29 cellular contexts compared by ENCODE assay signal in the genomic region with DNA sequence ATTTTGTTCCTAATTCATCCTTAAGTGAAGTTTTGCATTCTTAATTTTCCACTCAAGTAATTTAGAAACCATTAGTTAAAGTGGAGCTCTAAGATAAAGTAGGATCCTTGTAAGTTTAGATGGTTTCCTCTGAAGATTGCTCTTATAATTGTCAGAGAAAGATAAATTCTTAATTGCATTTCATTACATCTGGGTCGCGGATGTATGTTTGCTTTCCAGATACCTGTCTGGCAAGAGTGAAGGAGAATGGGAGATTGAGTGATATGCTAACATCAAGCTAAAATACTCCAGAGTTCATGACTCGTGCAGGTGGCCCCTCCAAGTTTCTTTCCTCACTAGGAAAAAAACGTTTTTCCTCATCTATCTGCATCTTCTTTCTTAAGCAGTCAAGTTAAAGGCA.
"Had no signal": no experiment of that assay in that cellular context is flagged by ENCODE, and none has a peak within 500 bp of the region (broad histone marks: within the 10 kb centered on the region; RNA-seq: fewer than 3 reads in every experiment).

No MANE protein-coding gene starts in this region.

- H3K9me3 ChIP-seq: colonic mucosa, esophagus muscularis mucosa, esophagus squamous epithelium, gastrocnemius medialis, gastroesophageal sphincter, heart left ventricle, heart right ventricle had no signal

- H3K27me3 Mint-ChIP-seq: dendritic cell treated with granulocyte-macrophage colony-stimulating factor and Interleukin-4, amounts not matched to agents 40 ng/mL and 50 ng/mL, for 4 days; effector memory CD8-positive, alpha-beta T cell had no signal

- H3K4me2 ChIP-seq: hepatocyte had no signal

- H3K4me3 ChIP-seq: colonic mucosa, coronary artery, dorsolateral prefrontal cortex, esophagus muscularis mucosa, esophagus squamous epithelium, gastrocnemius medialis, gastroesophageal sphincter, heart left ventricle, heart right ventricle, hepatocyte had no signal

- H3K79me2 ChIP-seq: hepatocyte had no signal

- H2AFZ ChIP-seq: hepatocyte had no signal

- H3K9me3 Mint-ChIP-seq: dendritic cell treated with granulocyte-macrophage colony-stimulating factor and Interleukin-4, amounts not matched to agents 40 ng/mL and 50 ng/mL, for 4 days; endodermal cell had no signal

- H3K27me3 ChIP-seq: colonic mucosa, esophagus muscularis mucosa, foreskin keratinocyte, gastrocnemius medialis, heart right ventricle, hepatocyte had no signal

- FAIRE-seq: endometrium, endothelial cell of umbilical vein, frontal cortex had no signal

- H3K36me3 ChIP-seq: colonic mucosa, esophagus muscularis mucosa, esophagus squamous epithelium, gastrocnemius medialis, gastroesophageal sphincter, heart left ventricle, heart right ventricle had no signal

- ATAC-seq: effector memory CD8-positive, alpha-beta T cell; esophagus mucosa; foreskin keratinocyte; gastrocnemius medialis; gastroesophageal sphincter; heart left ventricle; heart right ventricle had no signal

- H3K4me1 ChIP-seq: colonic mucosa, esophagus muscularis mucosa, esophagus squamous epithelium, foreskin keratinocyte, gastrocnemius medialis, gastroesophageal sphincter, heart left ventricle, heart right ventricle had no signal

- H3K4me3 Mint-ChIP-seq: dendritic cell treated with granulocyte-macrophage colony-stimulating factor and Interleukin-4, amounts not matched to agents 40 ng/mL and 50 ng/mL, for 4 days; effector memory CD8-positive, alpha-beta T cell; endodermal cell had no signal

- DNase-seq: colonic mucosa; cortex of kidney; dermis blood vessel endothelial cell; dorsolateral prefrontal cortex; effector CD4-positive, alpha-beta T cell; effector CD8-positive, alpha-beta T cell; effector memory CD4-positive, alpha-beta T cell; effector memory CD8-positive, alpha-beta T cell; endodermal cell; erythroblast; esophagus squamous epithelium; foreskin fibroblast; foreskin keratinocyte; foreskin melanocyte; gastrocnemius medialis; glutamatergic neuron; head of caudate nucleus; heart left ventricle; heart right ventricle had no signal

- H3K27ac ChIP-seq: colonic mucosa, coronary artery, dorsolateral prefrontal cortex, epithelial cell of prostate, esophagus muscularis mucosa, esophagus squamous epithelium, foreskin keratinocyte, gastrocnemius medialis, gastroesophageal sphincter, heart left ventricle, heart right ventricle, hepatocyte had no signal

- H3K27ac Mint-ChIP-seq: dendritic cell treated with granulocyte-macrophage colony-stimulating factor and Interleukin-4, amounts not matched to agents 40 ng/mL and 50 ng/mL, for 4 days; effector memory CD8-positive, alpha-beta T cell; endodermal cell had no signal
